Comparison of ENCODE assay signal across 16 cellular contexts in the genomic region with DNA sequence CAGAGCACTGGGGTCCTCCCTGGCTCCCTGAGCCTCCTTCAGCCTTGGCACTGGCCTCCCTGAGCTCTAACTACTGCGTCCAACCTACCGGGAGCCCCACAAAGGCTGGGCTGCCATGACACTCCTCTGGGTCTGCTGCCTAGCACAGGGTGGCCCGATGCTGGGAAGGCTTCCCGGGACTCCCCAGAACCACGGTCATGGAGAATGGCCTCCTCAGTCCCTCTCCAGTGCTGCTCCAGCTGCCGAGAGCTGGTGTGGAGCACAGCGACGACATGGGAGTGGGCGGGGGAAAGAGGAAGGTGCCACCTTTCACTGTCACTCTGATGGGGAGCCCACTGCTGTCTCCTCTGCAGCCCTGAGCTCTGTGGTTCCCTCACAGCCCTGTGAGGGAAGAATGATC.
A peak's percentile ranks its signal among the peaks of the same experiment; 100 is the strongest.
DNase-seq lines count a peak whose midpoint lies in the region; ATAC-seq, FAIRE-seq and TF ChIP-seq lines count a peak whose summit lies in the region.
"Had no signal": no experiment of that assay in that cellular context is flagged by ENCODE, and none has a peak within 500 bp of the region (broad histone marks: within the 10 kb centered on the region; RNA-seq: fewer than 3 reads in every experiment).

No MANE protein-coding gene starts in this region.

- FAIRE-seq in kidney (lab: Jason Lieb, UNC) = no peak

- no peak for ATAC-seq in RWPE2 (ENCODE audit: low read depth)
- ATAC-seq in stimulated activated naive CD8-positive, alpha-beta T cell treated with anti-CD3 and anti-CD28 coated beads, Interleukin-15, Interleukin-2, amounts not matched to agents 100 U/mL and 50 U/mL, for 24 hours = no peak
- no peak for ATAC-seq in HG03342 (IDR thresholded peaks at IDR 0.05; ENCODE audit: unreplicated experiment)

- TF ChIP-seq CTCF in RWPE2 (IDR thresholded peaks at IDR 0.05; ENCODE audit: poor library complexity, severe bottlenecking) (no peak), kidney (IDR thresholded peaks at IDR 0.05; ENCODE audit: borderline replicate concordance, extremely low read depth, insufficient read depth) (no peak)

- DNase-seq in D341Med (ENCODE audit: low spot score) (peak; percentile 17), RWPE2 (ENCODE audit: low spot score) (peak; percentile 60), kidney (peak; percentile 61), posterior vena cava (ENCODE audit: low spot score) (peak; percentile 46), NCI-H2227 treated with DMSO at 0.1 percent for 48 hours (lab: John Stamatoyannopoulos, UW) (no peak)
- DNase-seq in stimulated activated naive CD8-positive, alpha-beta T cell treated with anti-CD3 and anti-CD28 coated beads, Interleukin-15, Interleukin-2, amounts not matched to agents 100 U/mL and 50 U/mL, for 24 hours = no peak
- DNase-seq: CD8-positive, alpha-beta memory T cell; DMS 273 treated with DMSO at 0.1 percent for 48 hours; GOT3; MV-4-11; NCI-H1436 treated with DMSO at 0.1 percent for 48 hours; NK-92 treated with Interleukin-12 subunit alpha and Interleukin-12 subunit beta, amount 100 ng/mL, for 24 hours; OCI-M1; RPMI8226; SJCRH30 had no signal

- H3K27ac ChIP-seq in RWPE2 (ENCODE audit: poor library complexity, severe bottlenecking) (no peak overlapping the region), kidney (ENCODE audit: low read depth in 2 of 2, low read length in 2 of 2) (no peak overlapping the region)
- H3K27ac ChIP-seq: SJCRH30 had no signal

- no peaks in the 10 kb centered on the region for H3K36me3 ChIP-seq in RWPE2 (ENCODE audit: low read depth)
- no peaks in the 10 kb centered on the region for H3K36me3 ChIP-seq in kidney (ENCODE audit: control insufficient read depth in 1 of 2, insufficient read depth in 2 of 2, low read length in 2 of 2)
- H3K36me3 ChIP-seq: SJCRH30 had no signal

- no peak overlapping the region for H3K9ac ChIP-seq in kidney (ENCODE audit: low read length in 2 of 2)

- intact Hi-C loops in kidney (cut with DNase I) = no loop called here
- intact Hi-C loops in posterior vena cava (cut with DNase I) = no loop called here

- H3K4me3 ChIP-seq in RWPE2 (ENCODE audit: severe bottlenecking) (no peak overlapping the region), kidney (ENCODE audit: low read length in 2 of 2) (no peak overlapping the region)
- H3K4me3 ChIP-seq: SJCRH30 had no signal

- H3K9me3 ChIP-seq in RWPE2 (ENCODE audit: severe bottlenecking) = no peaks in the 10 kb centered on the region
- H3K9me3 ChIP-seq in kidney (ENCODE audit: control insufficient read depth in 1 of 2, low read length in 2 of 2) = no peaks in the 10 kb centered on the region
- H3K9me3 ChIP-seq: SJCRH30 had no signal

- H3K4me1 ChIP-seq in RWPE2 (ENCODE audit: insufficient read depth, poor library complexity, severe bottlenecking) = peaks cover 5% of the 10 kb centered on the region
- no peaks in the 10 kb centered on the region for H3K4me1 ChIP-seq in kidney (ENCODE audit: control insufficient read depth in 1 of 2, insufficient read depth in 1 of 2, low read depth in 1 of 2, low read length in 2 of 2)
- H3K4me1 ChIP-seq: SJCRH30 had no signal

- peaks cover 10% of the 10 kb centered on the region for H3K27me3 ChIP-seq in RWPE2 (ENCODE audit: insufficient read depth, poor library complexity, severe bottlenecking)

Comparison
In these comparisons a context has a peak if more than half of its experiments do, and no peak if none do; other contexts are left out.
1. DNase-seq: peak in D341Med (single experiment), RWPE2 (single experiment), kidney (single experiment) and posterior vena cava (single experiment); none in stimulated activated naive CD8-positive, alpha-beta T cell treated with anti-CD3 and anti-CD28 coated beads, Interleukin-15, Interleukin-2, amounts not matched to agents 100 U/mL and 50 U/mL, for 24 hours (single experiment) and NCI-H2227 treated with DMSO at 0.1 percent for 48 hours (single experiment).